In genomic region chr9:99509900-99510299, GRCh38 we compare ENCODE assay signal across 16 cellular contexts.
"Had no signal": no experiment of that assay in that cellular context is flagged by ENCODE, and none has a peak within 500 bp of the region (broad histone marks: within the 10 kb centered on the region; RNA-seq: fewer than 3 reads in every experiment).

No MANE protein-coding gene starts in this region.

- H3K9me3 Mint-ChIP-seq: activated T-cell treated with anti-CD3 and anti-CD28 coated beads, Interleukin-2, amount 50 U/mL, for 72 hours had no signal

- ATAC-seq: activated T-cell treated with anti-CD3 and anti-CD28 coated beads, Interleukin-2, amount 50 U/mL, for 72 hours; esophagus mucosa; left lung; mucosa of descending colon; naive thymus-derived CD8-positive, alpha-beta T cell had no signal

- H3K27me3 ChIP-seq: colonic mucosa, left lung, transverse colon had no signal

- H3K36me3 Mint-ChIP-seq: activated naive CD8-positive, alpha-beta T cell; naive thymus-derived CD8-positive, alpha-beta T cell had no signal

- H3K9me3 ChIP-seq: colonic mucosa, left lung, mucosa of descending colon, transverse colon had no signal

- H3K4me3 ChIP-seq: colonic mucosa, left lung, mucosa of descending colon, transverse colon had no signal

- H3K36me3 ChIP-seq: colonic mucosa, left lung, transverse colon had no signal

- H3K27ac Mint-ChIP-seq: activated naive CD8-positive, alpha-beta T cell; activated T-cell treated with anti-CD3 and anti-CD28 coated beads, Interleukin-2, amount 50 U/mL, for 72 hours had no signal

- DNase-seq: activated CD4-positive, alpha-beta T cell treated with anti-CD3 and anti-CD28 coated beads for 48 hours; activated CD8-positive, alpha-beta memory T cell treated with anti-CD3 and anti-CD28 coated beads, Interleukin-2, amount 50 U/mL, for 48 hours; activated gamma-delta T cell; activated T-cell treated with anti-CD3 and anti-CD28 coated beads, Interleukin-2, amount 50 U/mL, for 72 hours; amniotic stem cell; caudate nucleus; colonic mucosa; hippocampal formation; left lung; mucosa of descending colon; naive thymus-derived CD8-positive, alpha-beta T cell; stimulated activated CD4-positive, alpha-beta T cell treated with anti-CD3 and anti-CD28 coated beads, Interleukin-2, amount 100 ng/mL, for 48 hours; stimulated activated naive CD4-positive, alpha-beta T cell; transverse colon had no signal

- H3K4me3 Mint-ChIP-seq: activated naive CD8-positive, alpha-beta T cell; activated T-cell treated with anti-CD3 and anti-CD28 coated beads, Interleukin-2, amount 50 U/mL, for 72 hours had no signal

- H3K27ac ChIP-seq: colonic mucosa, left lung, transverse colon had no signal

- H3K4me1 ChIP-seq: colonic mucosa, left lung, transverse colon had no signal
